Comparison of ENCODE assay signal across 1 cellular context in the genomic region with DNA sequence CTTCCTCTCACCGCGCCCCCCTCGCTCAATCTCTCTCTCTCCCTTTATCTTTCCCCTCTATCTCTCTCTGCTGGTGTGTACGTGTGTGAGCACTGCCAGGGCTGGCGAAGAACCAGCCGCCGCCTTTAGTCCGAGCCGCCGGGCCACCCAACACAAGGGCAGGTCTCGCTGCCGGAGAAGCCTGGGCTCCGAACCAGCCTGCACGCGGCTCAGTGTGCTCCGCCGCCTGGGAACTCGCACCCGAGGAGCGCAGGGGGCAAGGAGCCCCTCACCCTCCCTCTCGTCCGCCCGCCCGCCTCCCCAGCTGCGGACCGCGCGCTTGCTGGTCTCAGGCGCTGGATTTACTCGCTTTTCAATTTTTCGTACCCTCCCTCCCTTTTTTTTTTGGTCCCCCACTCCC.
TF ChIP-seq lines count a peak whose summit lies in the region.

No MANE protein-coding gene starts in this region.

TF ChIP-seq in neural cell, 6 proteins besides CTCF, POLR2A, EP300 and RAD21 (continued from another document):
- TF ChIP-seq MXI1 (conservative IDR thresholded peaks at IDR 0.05; ENCODE audit: poor library complexity, severe bottlenecking) (no peak), TAF1 (IDR thresholded peaks at IDR 0.05; ENCODE audit: low read depth) (no peak), POLR2AphosphoS5 (IDR thresholded peaks at IDR 0.05) (no peak)
